In the genomic region with DNA sequence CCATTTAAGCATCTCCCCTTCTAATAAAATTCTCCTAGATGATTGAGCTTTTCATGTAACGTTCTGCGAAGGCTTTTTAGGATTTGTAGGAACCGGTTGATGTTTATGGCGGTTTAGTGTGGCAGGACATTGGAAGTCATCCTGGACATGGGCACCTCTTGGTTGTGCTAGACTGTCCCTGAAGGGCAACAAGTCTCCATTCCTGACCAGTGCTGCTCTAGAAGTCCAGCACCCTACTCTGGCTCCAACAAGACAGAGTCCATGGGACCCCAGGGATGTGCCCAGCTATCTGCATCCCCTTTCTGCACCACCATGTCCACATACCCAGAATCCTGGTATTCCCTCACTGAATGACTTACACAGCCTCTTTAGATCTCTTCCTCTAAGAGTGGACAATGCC, we compare ENCODE assay signal across 10 cellular contexts. TPM values are rescaled to one million over a fixed set of nuclear protein-coding genes. Genes with fewer than 3 reads are reported as not detected.
"Had no signal": no experiment of that assay in that cellular context is flagged by ENCODE, and none has a peak within 500 bp of the region (broad histone marks: within the 10 kb centered on the region; RNA-seq: fewer than 3 reads in every experiment).

No MANE protein-coding gene starts in this region.

- DNase-seq: GM23248, GOT3, H7, H9, HCEC 1CT, HFFc6 had no signal

- H3K36me3 ChIP-seq: HAP-1 had no signal

- H3K27ac Mint-ChIP-seq: GM23338, HFFc6 had no signal

- H3K4me3 Mint-ChIP-seq: GM23338, H9, HFFc6 had no signal

- FAIRE-seq: H1, H54 had no signal

- H3K9ac ChIP-seq: GM23248 had no signal

- H3K4me2 ChIP-seq: GM23338 had no signal

- H3K4me1 ChIP-seq: HAP-1 had no signal

- H2AFZ ChIP-seq: GM23248 had no signal

- H3K27ac ChIP-seq: GM23248 had no signal

- H3K9me3 Mint-ChIP-seq: GM23338, H9 had no signal

- H3K4me3 ChIP-seq: GM23248, GM23338, HAP-1 had no signal

- H3K9me3 ChIP-seq: HAP-1 had no signal

RNA-seq across cellular contexts. Expression of gene KCNAB1, which starts 46.4 kb away (rescaled TPM):
- total RNA-seq: GM23248, HFFc6 had no signal
